In the genomic region with DNA sequence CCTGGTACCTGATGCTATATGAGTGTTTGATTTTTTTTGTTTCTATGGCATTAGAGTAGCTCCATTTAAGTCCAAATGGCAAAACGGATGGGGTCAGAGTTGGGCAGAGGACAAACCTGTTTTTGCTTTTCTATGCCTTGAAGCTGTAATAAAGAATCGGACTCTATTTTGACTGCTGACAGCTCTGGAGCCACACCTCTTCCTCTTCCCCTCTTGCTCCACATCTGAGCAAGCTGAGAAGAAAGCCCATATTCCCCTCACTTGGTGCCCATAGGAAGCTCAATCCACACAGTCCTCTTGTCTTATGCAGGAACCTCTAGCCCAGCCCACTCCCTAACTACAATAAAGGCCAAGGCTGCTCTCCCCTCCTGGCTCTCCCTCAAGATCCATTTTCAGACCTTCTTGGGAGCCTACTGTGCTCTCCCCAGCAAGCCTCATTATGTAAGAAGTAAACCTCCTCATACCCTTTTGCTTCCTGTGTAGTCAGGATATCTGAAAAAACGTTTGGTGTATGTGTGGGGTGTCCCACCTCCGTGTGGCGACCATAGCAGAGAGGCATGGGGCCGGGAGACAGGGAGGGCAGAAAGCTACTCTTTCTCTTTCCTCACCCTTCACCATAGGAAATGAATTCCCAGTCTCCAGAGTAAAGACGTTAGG, we compare ENCODE assay signal across 11 cellular contexts. TPM values are rescaled to one million over a fixed set of nuclear protein-coding genes. Genes with fewer than 3 reads are reported as not detected.
DNase-seq lines count a peak whose midpoint lies in the region; ATAC-seq, FAIRE-seq and TF ChIP-seq lines count a peak whose summit lies in the region.
"Had no signal": no experiment of that assay in that cellular context is flagged by ENCODE, and none has a peak within 500 bp of the region (broad histone marks: within the 10 kb centered on the region; RNA-seq: fewer than 3 reads in every experiment).

No MANE protein-coding gene starts in this region.

- no peak for TF ChIP-seq POLR2A in HCT116 (IDR thresholded peaks at IDR 0.05; ENCODE audit: borderline replicate concordance, extremely low read depth, insufficient read depth, insufficient read length)

- H3K27me3 ChIP-seq in AG04450 (ENCODE audit: control insufficient read depth, insufficient read depth, low read length), result no peaks in the 10 kb centered on the region
- no peaks in the 10 kb centered on the region for H3K27me3 ChIP-seq in HCT116 (ENCODE audit: insufficient read depth, low read length)
- H3K27me3 ChIP-seq: stomach had no signal

- TF ChIP-seq CTCF in AG04450 (IDR thresholded peaks at IDR 0.05; ENCODE audit: low read depth, low read length), result no peak
- no peak for TF ChIP-seq CTCF in HCT116 (IDR thresholded peaks at IDR 0.05 in 2 of 3, conservative IDR thresholded peaks at IDR 0.05 in 1 of 3; ENCODE audit: borderline replicate concordance in 1 of 3, insufficient read depth in 1 of 3, low read depth in 2 of 3, low read length in 2 of 3)
- no peak for TF ChIP-seq CTCF in kidney (IDR thresholded peaks at IDR 0.05; ENCODE audit: borderline replicate concordance, extremely low read depth, insufficient read depth)

- H4K20me1 ChIP-seq in HCT116 (ENCODE audit: insufficient read depth), result no peaks in the 10 kb centered on the region

- no peaks in the 10 kb centered on the region for H3K36me3 ChIP-seq in HCT116 (ENCODE audit: control insufficient read depth in 1 of 2, insufficient read depth in 2 of 2, low read length in 2 of 2)
- no peaks in the 10 kb centered on the region for H3K36me3 ChIP-seq in kidney (ENCODE audit: control insufficient read depth in 1 of 2, insufficient read depth in 2 of 2, low read length in 2 of 2)
- H3K36me3 ChIP-seq: stomach had no signal

- ATAC-seq in HCT116 (peak; percentile 5), SK-N-SH treated with all-trans-retinoic acid at 6 μM for 48 hours (peak; percentile 3; the same call in 2 of the 3 replicates), esophagus mucosa (peak; percentile 29), HG03571 (IDR thresholded peaks at IDR 0.05; ENCODE audit: unreplicated experiment) (no peak)

- intact Hi-C loops in HCT116 (cut with micrococcal nuclease), result no loop called here
- intact Hi-C loops in kidney (cut with DNase I), result no loop called here

- TF ChIP-seq RAD21 in HCT116 (IDR thresholded peaks at IDR 0.05; ENCODE audit: low read depth), result no peak

- H3K9me2 ChIP-seq in HCT116 (ENCODE audit: insufficient read depth), result no peaks in the 10 kb centered on the region

- H3K9ac ChIP-seq in HCT116 (ENCODE audit: low read length), result no peak overlapping the region
- H3K9ac ChIP-seq in kidney (ENCODE audit: low read length in 2 of 2), result no peak overlapping the region

- H2AFZ ChIP-seq in HCT116 (ENCODE audit: low read depth, low read length, poor library complexity, severe bottlenecking), result peak overlapping the region; percentile 7

- POLR2A ChIA-PET in AG04450 (lab: Yijun Ruan, JAX) (interaction anchor here (1.4 kb wide), 1 partner anchor 23 kb away, joined by 3 read pairs; no protein-coding TSS in a partner anchor), HCT116 (lab: Charles Lee) (interaction anchor here (1.1 kb wide), 1 partner anchor 33 kb away, joined by 4 read pairs; no protein-coding TSS in a partner anchor)

- peak overlapping the region; percentile 42 for H3K4me2 ChIP-seq in HCT116 (ENCODE audit: low read length)

- CTCF ChIA-PET in AG04450 (lab: Charles Lee) (interaction anchor here (0.7 to 1.6 kb wide), 3 partner anchors 11 to 114 kb away, joined by 3 to 7 read pairs (median 3); no protein-coding TSS in a partner anchor), HCT116 (lab: Charles Lee) (interaction anchor here (1.2 to 1.4 kb wide), 2 partner anchors 10 to 17 kb away, joined by 4 to 9 read pairs; no protein-coding TSS in a partner anchor)

- no peak for FAIRE-seq in kidney (lab: Jason Lieb, UNC)

- no peaks in the 10 kb centered on the region for H3K9me3 ChIP-seq in AG04450 (ENCODE audit: control insufficient read depth, insufficient read depth, low read length)
- H3K9me3 ChIP-seq in HCT116 (ENCODE audit: control insufficient read depth in 1 of 2, insufficient read depth in 1 of 2, low read depth in 1 of 2, low read length in 2 of 2), result no peaks in the 10 kb centered on the region
- no peaks in the 10 kb centered on the region for H3K9me3 ChIP-seq in kidney (ENCODE audit: control insufficient read depth in 1 of 2, low read length in 2 of 2)
- H3K9me3 ChIP-seq: Caco-2 had no signal

- no TSS peak for BruUV-seq in HCT116 (replicated peaks; lab: Mats Ljungman, UMichigan)

- RAD21 ChIA-PET in HCT116 (lab: Charles Lee; ENCODE audit: low non-redundant PET in 1 of 2, low total read pairs in 2 of 2, uncharacterized antibody in 2 of 2, unreplicated experiment in 2 of 2), result interaction anchor here in 1 of 2 experiments (1.2 kb wide), 1 partner anchor 521 kb away, joined by 4 read pairs; no protein-coding TSS in a partner anchor

- no peaks in the 10 kb centered on the region for H3K79me2 ChIP-seq in HCT116 (ENCODE audit: insufficient read depth, low read length)

- H3K4me1 ChIP-seq in HCT116 (ENCODE audit: control insufficient read depth in 1 of 2, insufficient read depth in 2 of 2, low read length in 2 of 2), result peaks cover 24 to 32% of the 10 kb centered on the region in 2 experiments
- H3K4me1 ChIP-seq in kidney (ENCODE audit: control insufficient read depth in 1 of 2, insufficient read depth in 1 of 2, low read depth in 1 of 2, low read length in 2 of 2), result no peaks in the 10 kb centered on the region
- H3K4me1 ChIP-seq: Caco-2 had no signal

- H3K27ac ChIP-seq in AG04450 (ENCODE audit: low read depth, low read length) (peak overlapping the region; percentile 3), HCT116 (ENCODE audit: low read depth, low read length) (0 out of 2 replicates have a peak overlapping the region, but pooled peaks have one; percentile 2), kidney (ENCODE audit: low read depth in 2 of 2, low read length in 2 of 2) (no peak overlapping the region)
- H3K27ac ChIP-seq: stomach had no signal

- no peak for DNase-seq in AG04450 (ENCODE audit: low read depth, low spot score)
- DNase-seq in HCT116 (ENCODE audit: low read depth, low spot score), result no peak
- no peak for DNase-seq in Ammon's horn (ENCODE audit: low spot score)
- DNase-seq in kidney, result no peak
- no peak for DNase-seq in NK-92 treated with Interleukin-12 subunit alpha and Interleukin-12 subunit beta, amount 100 ng/mL, for 24 hours (lab: John Stamatoyannopoulos, UW)
- DNase-seq: activated CD4-positive, alpha-beta memory T cell treated with anti-CD3 and anti-CD28 coated beads, Interleukin-2, amount 10 ng/mL, durations not matched to agents 7 days and 5 days had no signal

- H3K4me3 ChIP-seq in AG04450 (ENCODE audit: low read depth, low read length), result no peak overlapping the region
- no peak overlapping the region for H3K4me3 ChIP-seq in HCT116 (replicated peaks in 1 of 2; ENCODE audit: low read depth in 1 of 2, low read length in 2 of 2)
- H3K4me3 ChIP-seq in kidney (ENCODE audit: low read length in 2 of 2), result no peak overlapping the region
- H3K4me3 ChIP-seq: stomach had no signal

TF ChIP-seq in HCT116, 20 proteins besides CTCF, POLR2A, EP300 and RAD21:
- TF ChIP-seq JUND (IDR thresholded peaks at IDR 0.05) (no peak), EZH2 (IDR thresholded peaks at IDR 0.05) (no peak), TCF7L2 (IDR thresholded peaks at IDR 0.05; ENCODE audit: borderline replicate concordance, extremely low read depth, insufficient read depth, insufficient read length) (no peak), POLR2AphosphoS5 (IDR thresholded peaks at IDR 0.05; ENCODE audit: low read depth, low read length) (no peak)

TF ChIP-seq in SK-N-SH treated with all-trans-retinoic acid at 6 μM for 48 hours, 23 proteins besides CTCF, POLR2A, EP300 and RAD21 (continues in another document):
- TF ChIP-seq TOX (CRISPR knock-in tag; IDR thresholded peaks at IDR 0.05; ENCODE audit: borderline replicate concordance), result no peak
- no peak for TF ChIP-seq PPARA (CRISPR knock-in tag; IDR thresholded peaks at IDR 0.05; ENCODE audit: borderline replicate concordance)
- no peak for TF ChIP-seq ZFP3 (CRISPR knock-in tag; IDR thresholded peaks at IDR 0.05)
- TF ChIP-seq POU6F1 (CRISPR knock-in tag; IDR thresholded peaks at IDR 0.05; ENCODE audit: borderline replicate concordance, low read depth), result no peak
- TF ChIP-seq SNAI2 (CRISPR knock-in tag; IDR thresholded peaks at IDR 0.05), result no peak
- TF ChIP-seq ARNTL (CRISPR knock-in tag; IDR thresholded peaks at IDR 0.05; ENCODE audit: borderline replicate concordance, low read depth), result no peak
- no peak for TF ChIP-seq ESRRG (CRISPR knock-in tag; IDR thresholded peaks at IDR 0.05)
- TF ChIP-seq ISL1 (CRISPR knock-in tag; IDR thresholded peaks at IDR 0.05), result no peak
- TF ChIP-seq CSRNP3 (CRISPR knock-in tag; IDR thresholded peaks at IDR 0.05), result no peak
- TF ChIP-seq TCF4 (CRISPR knock-in tag; IDR thresholded peaks at IDR 0.05; ENCODE audit: borderline replicate concordance), result no peak

RNA-seq across cellular contexts. Expression of gene RAPGEF4, which starts 42.0 kb away (rescaled TPM):
- 0.63 and 1.3 TPM in 2 replicates for polyA plus RNA-seq in AG04450 (2011; rRNA removed)
- polyA minus RNA-seq in AG04450 (2011; rRNA and poly(A)+ RNA removed), result 1.5 and 4.7 TPM in 2 replicates
- total RNA-seq in HCT116 (2021; ENCODE audit: unreplicated experiment), result 0.59 TPM
- 0.49 and 0.87 TPM in 2 replicates for polyA plus RNA-seq in HCT116 (2012)
- 3.3 TPM for total RNA-seq in esophagus mucosa
- 13.6 TPM for total RNA-seq in kidney
- polyA plus RNA-seq in kidney (ENCODE audit: insufficient read depth, low read depth, low replicate concordance), result 3.8 TPM

Comparison
In these comparisons a context has a peak if more than half of its experiments do, and no peak if none do; other contexts are left out.
1. H3K27ac ChIP-seq: peak in AG04450 (single experiment) and HCT116 (single experiment); none in kidney (0 of 2).